Comparison of ENCODE assay signal across 1 cellular context in genomic region chr1:235090406-235091069, GRCh38.
A peak's percentile ranks its signal among the peaks of the same experiment; 100 is the strongest.
TF ChIP-seq lines count a peak whose summit lies in the region.

No MANE protein-coding gene starts in this region.

TF ChIP-seq in K562, 482 proteins besides CTCF, POLR2A, EP300 and RAD21 (continued from another document and continues in another):
- TF ChIP-seq BRF2 (IDR thresholded peaks at IDR 0.05; ENCODE audit: borderline replicate concordance, insufficient read depth, insufficient read length) (no peak), TAF9B (IDR thresholded peaks at IDR 0.05; ENCODE audit: partially characterized antibody) (no peak), PML (IDR thresholded peaks at IDR 0.05; ENCODE audit: low read length) (no peak), DNMT1 (IDR thresholded peaks at IDR 0.05) (no peak), ZBTB5 (IDR thresholded peaks at IDR 0.05) (no peak), ZBTB34 (CRISPR knock-in tag; IDR thresholded peaks at IDR 0.05) (no peak), MCM5 (IDR thresholded peaks at IDR 0.05; ENCODE audit: low read depth) (no peak), TFAM (CRISPR knock-in tag; conservative IDR thresholded peaks at IDR 0.05) (no peak), ASH1L (IDR thresholded peaks at IDR 0.05; ENCODE audit: borderline replicate concordance, low read depth, partially characterized antibody) (no peak), TCF7L2 (IDR thresholded peaks at IDR 0.05; ENCODE audit: low read depth, low read length) (no peak), PRPF4 (IDR thresholded peaks at IDR 0.05; ENCODE audit: insufficient read depth, low read depth, low read length, poor library complexity, severe bottlenecking) (no peak), KAT7 (CRISPR knock-in tag; IDR thresholded peaks at IDR 0.05; ENCODE audit: borderline replicate concordance) (no peak), E2F6 (IDR thresholded peaks at IDR 0.05; ENCODE audit: borderline replicate concordance in 1 of 2, extremely low read depth in 1 of 2, insufficient read depth in 1 of 2, insufficient read length in 1 of 2, low read depth in 1 of 2, low read length in 1 of 2, poor library complexity in 1 of 2, severe bottlenecking in 1 of 2) (peak in 1 of 2 experiments; percentile 44), HES1 (IDR thresholded peaks at IDR 0.05; ENCODE audit: low read depth) (peak; percentile 94), EGR1 (conservative IDR thresholded peaks at IDR 0.05) (no peak), ZNF184 (CRISPR knock-in tag; IDR thresholded peaks at IDR 0.05) (no peak), LCOR (CRISPR knock-in tag; IDR thresholded peaks at IDR 0.05) (0 out of 2 replicates have a peak, but pooled peaks have one; percentile 39), HMG20A (CRISPR knock-in tag; conservative IDR thresholded peaks at IDR 0.05) (no peak), FOXJ2 (tag; IDR thresholded peaks at IDR 0.05) (no peak), ZBTB8A (IDR thresholded peaks at IDR 0.05; ENCODE audit: partially characterized antibody) (no peak), MAX (CRISPR knock-in tag; IDR thresholded peaks at IDR 0.05) (peak; percentile 75), MEF2D (tag; conservative IDR thresholded peaks at IDR 0.05; ENCODE audit: low read depth) (0 out of 2 replicates have a peak, but pooled peaks have one; percentile 16), BRD4 (IDR thresholded peaks at IDR 0.05) (no peak), NR2C2 (CRISPR knock-in tag; IDR thresholded peaks at IDR 0.05) (no peak), NR2C2 (tag; IDR thresholded peaks at IDR 0.05) (no peak; the same call in 1 of the 2 replicates), ERF (CRISPR knock-in tag; IDR thresholded peaks at IDR 0.05) (0 out of 2 replicates have a peak, but pooled peaks have one; percentile 11), ZBED1 (IDR thresholded peaks at IDR 0.05) (0 out of 2 replicates have a peak, but pooled peaks have one; percentile 34), SNRNP70 (optimal IDR thresholded peaks at IDR 0.05; ENCODE audit: low read depth, low read length) (no peak), SMAD3 (CRISPR knock-in tag; conservative IDR thresholded peaks at IDR 0.05) (no peak), ZNF518B (CRISPR knock-in tag; IDR thresholded peaks at IDR 0.05) (no peak), POLR2AphosphoS5 (IDR thresholded peaks at IDR 0.05; ENCODE audit: control insufficient read depth, insufficient read depth, low read depth, low read length) (no peak), ESRRB (CRISPR knock-in tag; IDR thresholded peaks at IDR 0.05; ENCODE audit: borderline replicate concordance) (no peak), HDAC6 (IDR thresholded peaks at IDR 0.05; ENCODE audit: low read depth, low read length) (no peak), ZNF76 (CRISPR knock-in tag; IDR thresholded peaks at IDR 0.05; ENCODE audit: borderline replicate concordance) (no peak)
- TF ChIP-seq, protein P1, sequence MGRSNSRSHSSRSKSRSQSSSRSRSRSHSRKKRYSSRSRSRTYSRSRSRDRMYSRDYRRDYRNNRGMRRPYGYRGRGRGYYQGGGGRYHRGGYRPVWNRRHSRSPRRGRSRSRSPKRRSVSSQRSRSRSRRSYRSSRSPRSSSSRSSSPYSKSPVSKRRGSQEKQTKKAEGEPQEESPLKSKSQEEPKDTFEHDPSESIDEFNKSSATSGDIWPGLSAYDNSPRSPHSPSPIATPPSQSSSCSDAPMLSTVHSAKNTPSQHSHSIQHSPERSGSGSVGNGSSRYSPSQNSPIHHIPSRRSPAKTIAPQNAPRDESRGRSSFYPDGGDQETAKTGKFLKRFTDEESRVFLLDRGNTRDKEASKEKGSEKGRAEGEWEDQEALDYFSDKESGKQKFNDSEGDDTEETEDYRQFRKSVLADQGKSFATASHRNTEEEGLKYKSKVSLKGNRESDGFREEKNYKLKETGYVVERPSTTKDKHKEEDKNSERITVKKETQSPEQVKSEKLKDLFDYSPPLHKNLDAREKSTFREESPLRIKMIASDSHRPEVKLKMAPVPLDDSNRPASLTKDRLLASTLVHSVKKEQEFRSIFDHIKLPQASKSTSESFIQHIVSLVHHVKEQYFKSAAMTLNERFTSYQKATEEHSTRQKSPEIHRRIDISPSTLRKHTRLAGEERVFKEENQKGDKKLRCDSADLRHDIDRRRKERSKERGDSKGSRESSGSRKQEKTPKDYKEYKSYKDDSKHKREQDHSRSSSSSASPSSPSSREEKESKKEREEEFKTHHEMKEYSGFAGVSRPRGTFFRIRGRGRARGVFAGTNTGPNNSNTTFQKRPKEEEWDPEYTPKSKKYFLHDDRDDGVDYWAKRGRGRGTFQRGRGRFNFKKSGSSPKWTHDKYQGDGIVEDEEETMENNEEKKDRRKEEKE (IDR thresholded peaks at IDR 0.05; ENCODE audit: borderline replicate concordance in 1 of 2, control insufficient read depth in 1 of 2, low read depth in 2 of 2, low read length in 1 of 2): no peak
- TF ChIP-seq, protein P2, sequence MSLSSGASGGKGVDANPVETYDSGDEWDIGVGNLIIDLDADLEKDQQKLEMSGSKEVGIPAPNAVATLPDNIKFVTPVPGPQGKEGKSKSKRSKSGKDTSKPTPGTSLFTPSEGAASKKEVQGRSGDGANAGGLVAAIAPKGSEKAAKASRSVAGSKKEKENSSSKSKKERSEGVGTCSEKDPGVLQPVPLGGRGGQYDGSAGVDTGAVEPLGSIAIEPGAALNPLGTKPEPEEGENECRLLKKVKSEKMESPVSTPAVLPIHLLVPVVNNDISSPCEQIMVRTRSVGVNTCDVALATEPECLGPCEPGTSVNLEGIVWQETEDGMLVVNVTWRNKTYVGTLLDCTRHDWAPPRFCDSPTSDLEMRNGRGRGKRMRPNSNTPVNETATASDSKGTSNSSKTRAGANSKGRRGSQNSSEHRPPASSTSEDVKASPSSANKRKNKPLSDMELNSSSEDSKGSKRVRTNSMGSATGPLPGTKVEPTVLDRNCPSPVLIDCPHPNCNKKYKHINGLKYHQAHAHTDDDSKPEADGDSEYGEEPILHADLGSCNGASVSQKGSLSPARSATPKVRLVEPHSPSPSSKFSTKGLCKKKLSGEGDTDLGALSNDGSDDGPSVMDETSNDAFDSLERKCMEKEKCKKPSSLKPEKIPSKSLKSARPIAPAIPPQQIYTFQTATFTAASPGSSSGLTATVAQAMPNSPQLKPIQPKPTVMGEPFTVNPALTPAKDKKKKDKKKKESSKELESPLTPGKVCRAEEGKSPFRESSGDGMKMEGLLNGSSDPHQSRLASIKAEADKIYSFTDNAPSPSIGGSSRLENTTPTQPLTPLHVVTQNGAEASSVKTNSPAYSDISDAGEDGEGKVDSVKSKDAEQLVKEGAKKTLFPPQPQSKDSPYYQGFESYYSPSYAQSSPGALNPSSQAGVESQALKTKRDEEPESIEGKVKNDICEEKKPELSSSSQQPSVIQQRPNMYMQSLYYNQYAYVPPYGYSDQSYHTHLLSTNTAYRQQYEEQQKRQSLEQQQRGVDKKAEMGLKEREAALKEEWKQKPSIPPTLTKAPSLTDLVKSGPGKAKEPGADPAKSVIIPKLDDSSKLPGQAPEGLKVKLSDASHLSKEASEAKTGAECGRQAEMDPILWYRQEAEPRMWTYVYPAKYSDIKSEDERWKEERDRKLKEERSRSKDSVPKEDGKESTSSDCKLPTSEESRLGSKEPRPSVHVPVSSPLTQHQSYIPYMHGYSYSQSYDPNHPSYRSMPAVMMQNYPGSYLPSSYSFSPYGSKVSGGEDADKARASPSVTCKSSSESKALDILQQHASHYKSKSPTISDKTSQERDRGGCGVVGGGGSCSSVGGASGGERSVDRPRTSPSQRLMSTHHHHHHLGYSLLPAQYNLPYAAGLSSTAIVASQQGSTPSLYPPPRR (CRISPR knock-in tag; IDR thresholded peaks at IDR 0.05; ENCODE audit: borderline replicate concordance): no peak
- TF ChIP-seq, protein P3, sequence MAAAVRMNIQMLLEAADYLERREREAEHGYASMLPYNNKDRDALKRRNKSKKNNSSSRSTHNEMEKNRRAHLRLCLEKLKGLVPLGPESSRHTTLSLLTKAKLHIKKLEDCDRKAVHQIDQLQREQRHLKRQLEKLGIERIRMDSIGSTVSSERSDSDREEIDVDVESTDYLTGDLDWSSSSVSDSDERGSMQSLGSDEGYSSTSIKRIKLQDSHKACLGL (CRISPR knock-in tag; IDR thresholded peaks at IDR 0.05; ENCODE audit: borderline replicate concordance, poor library complexity, severe bottlenecking): no peak
- TF ChIP-seq, protein P4, sequence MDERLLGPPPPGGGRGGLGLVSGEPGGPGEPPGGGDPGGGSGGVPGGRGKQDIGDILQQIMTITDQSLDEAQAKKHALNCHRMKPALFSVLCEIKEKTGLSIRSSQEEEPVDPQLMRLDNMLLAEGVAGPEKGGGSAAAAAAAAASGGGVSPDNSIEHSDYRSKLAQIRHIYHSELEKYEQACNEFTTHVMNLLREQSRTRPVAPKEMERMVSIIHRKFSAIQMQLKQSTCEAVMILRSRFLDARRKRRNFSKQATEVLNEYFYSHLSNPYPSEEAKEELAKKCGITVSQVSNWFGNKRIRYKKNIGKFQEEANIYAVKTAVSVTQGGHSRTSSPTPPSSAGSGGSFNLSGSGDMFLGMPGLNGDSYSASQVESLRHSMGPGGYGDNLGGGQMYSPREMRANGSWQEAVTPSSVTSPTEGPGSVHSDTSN (CRISPR knock-in tag; IDR thresholded peaks at IDR 0.05; ENCODE audit: low read depth): peak; percentile 68
- TF ChIP-seq, protein P4 (tag; conservative IDR thresholded peaks at IDR 0.05; ENCODE audit: low read depth): peak; percentile 98
